1 cellular context compared by ENCODE assay signal in the genomic region with DNA sequence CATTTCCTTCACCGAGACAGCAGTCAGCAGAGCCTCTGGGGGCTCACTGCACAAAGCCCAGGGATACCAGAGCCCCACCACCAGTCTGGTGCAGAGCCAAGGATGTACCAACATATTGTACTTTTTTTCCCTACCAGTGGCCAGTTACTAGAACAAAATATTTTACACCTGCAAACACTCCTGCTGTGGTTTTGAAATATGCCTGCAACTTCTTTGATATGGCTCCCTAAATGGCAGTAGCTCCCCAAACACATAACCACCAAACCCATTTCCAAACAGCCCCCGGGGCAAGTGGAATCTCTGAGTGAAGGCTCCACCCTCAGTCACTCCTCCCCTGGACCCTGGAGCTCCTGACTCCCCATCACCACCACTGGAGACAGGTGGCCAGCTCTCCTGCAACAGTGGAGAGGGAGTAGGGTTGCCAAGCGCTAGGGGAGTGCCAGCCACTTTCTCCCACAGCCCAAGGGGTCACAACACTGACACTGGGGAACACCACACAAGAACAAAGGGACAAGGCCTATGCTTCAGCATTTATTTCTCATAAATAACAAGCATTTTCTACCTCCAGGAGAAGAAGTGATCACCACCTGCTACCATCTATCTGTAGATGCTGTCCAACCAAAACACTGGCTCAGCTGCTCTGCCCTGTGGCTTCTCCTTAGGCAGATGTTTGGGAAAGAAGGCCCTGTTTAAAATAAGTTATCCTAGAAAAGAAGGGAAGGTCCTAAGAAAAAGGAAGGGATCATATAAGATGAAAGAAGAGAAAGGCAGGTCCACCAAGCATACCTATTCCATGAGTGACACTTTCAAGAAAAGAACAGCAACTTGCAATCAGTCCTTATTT.
TF ChIP-seq lines count a peak whose summit lies in the region.

No MANE protein-coding gene starts in this region.

TF ChIP-seq in K562, 482 proteins besides CTCF, POLR2A, EP300 and RAD21 (continues in another document):
- TF ChIP-seq ZSCAN32 (CRISPR knock-in tag; IDR thresholded peaks at IDR 0.05) = no peak
- no peak for TF ChIP-seq RBM34 (IDR thresholded peaks at IDR 0.05; ENCODE audit: borderline replicate concordance, insufficient read depth, low read length)
- TF ChIP-seq, protein P1, sequence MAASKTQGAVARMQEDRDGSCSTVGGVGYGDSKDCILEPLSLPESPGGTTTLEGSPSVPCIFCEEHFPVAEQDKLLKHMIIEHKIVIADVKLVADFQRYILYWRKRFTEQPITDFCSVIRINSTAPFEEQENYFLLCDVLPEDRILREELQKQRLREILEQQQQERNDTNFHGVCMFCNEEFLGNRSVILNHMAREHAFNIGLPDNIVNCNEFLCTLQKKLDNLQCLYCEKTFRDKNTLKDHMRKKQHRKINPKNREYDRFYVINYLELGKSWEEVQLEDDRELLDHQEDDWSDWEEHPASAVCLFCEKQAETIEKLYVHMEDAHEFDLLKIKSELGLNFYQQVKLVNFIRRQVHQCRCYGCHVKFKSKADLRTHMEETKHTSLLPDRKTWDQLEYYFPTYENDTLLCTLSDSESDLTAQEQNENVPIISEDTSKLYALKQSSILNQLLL (CRISPR knock-in tag; IDR thresholded peaks at IDR 0.05; ENCODE audit: borderline replicate concordance) = 0 out of 2 replicates have a peak, but pooled peaks have one; percentile 67
- TF ChIP-seq, protein P2, sequence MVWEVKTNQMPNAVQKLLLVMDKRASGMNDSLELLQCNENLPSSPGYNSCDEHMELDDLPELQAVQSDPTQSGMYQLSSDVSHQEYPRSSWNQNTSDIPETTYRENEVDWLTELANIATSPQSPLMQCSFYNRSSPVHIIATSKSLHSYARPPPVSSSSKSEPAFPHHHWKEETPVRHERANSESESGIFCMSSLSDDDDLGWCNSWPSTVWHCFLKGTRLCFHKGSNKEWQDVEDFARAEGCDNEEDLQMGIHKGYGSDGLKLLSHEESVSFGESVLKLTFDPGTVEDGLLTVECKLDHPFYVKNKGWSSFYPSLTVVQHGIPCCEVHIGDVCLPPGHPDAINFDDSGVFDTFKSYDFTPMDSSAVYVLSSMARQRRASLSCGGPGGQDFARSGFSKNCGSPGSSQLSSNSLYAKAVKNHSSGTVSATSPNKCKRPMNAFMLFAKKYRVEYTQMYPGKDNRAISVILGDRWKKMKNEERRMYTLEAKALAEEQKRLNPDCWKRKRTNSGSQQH (CRISPR knock-in tag; IDR thresholded peaks at IDR 0.05) = 0 out of 2 replicates have a peak, but pooled peaks have one; percentile 58
- TF ChIP-seq, protein P3, sequence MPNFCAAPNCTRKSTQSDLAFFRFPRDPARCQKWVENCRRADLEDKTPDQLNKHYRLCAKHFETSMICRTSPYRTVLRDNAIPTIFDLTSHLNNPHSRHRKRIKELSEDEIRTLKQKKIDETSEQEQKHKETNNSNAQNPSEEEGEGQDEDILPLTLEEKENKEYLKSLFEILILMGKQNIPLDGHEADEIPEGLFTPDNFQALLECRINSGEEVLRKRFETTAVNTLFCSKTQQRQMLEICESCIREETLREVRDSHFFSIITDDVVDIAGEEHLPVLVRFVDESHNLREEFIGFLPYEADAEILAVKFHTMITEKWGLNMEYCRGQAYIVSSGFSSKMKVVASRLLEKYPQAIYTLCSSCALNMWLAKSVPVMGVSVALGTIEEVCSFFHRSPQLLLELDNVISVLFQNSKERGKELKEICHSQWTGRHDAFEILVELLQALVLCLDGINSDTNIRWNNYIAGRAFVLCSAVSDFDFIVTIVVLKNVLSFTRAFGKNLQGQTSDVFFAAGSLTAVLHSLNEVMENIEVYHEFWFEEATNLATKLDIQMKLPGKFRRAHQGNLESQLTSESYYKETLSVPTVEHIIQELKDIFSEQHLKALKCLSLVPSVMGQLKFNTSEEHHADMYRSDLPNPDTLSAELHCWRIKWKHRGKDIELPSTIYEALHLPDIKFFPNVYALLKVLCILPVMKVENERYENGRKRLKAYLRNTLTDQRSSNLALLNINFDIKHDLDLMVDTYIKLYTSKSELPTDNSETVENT (CRISPR knock-in tag; IDR thresholded peaks at IDR 0.05) = 0 out of 2 replicates have a peak, but pooled peaks have one; percentile 29
- no peak for TF ChIP-seq ZSCAN29 (IDR thresholded peaks at IDR 0.05)
- 0 out of 2 replicates have a peak, but pooled peaks have one; percentile 12 for TF ChIP-seq NR2F6 (CRISPR knock-in tag; IDR thresholded peaks at IDR 0.05)
- TF ChIP-seq ZNF311 (CRISPR knock-in tag; IDR thresholded peaks at IDR 0.05) = 0 out of 2 replicates have a peak, but pooled peaks have one; percentile 36
- TF ChIP-seq, protein P4, sequence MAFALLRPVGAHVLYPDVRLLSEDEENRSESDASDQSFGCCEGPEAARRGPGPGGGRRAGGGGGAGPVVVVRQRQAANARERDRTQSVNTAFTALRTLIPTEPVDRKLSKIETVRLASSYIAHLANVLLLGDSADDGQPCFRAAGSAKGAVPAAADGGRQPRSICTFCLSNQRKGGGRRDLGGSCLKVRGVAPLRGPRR (CRISPR knock-in tag; IDR thresholded peaks at IDR 0.05) = peak; percentile 56; the same call in 1 of the 2 replicates
- TF ChIP-seq BCL6 (CRISPR knock-in tag; IDR thresholded peaks at IDR 0.05) = no peak
- peak; percentile 17; the same call in 1 of the 2 replicates for TF ChIP-seq ZNF436 (CRISPR knock-in tag; IDR thresholded peaks at IDR 0.05)
- 0 out of 2 replicates have a peak, but pooled peaks have one; percentile 57 for TF ChIP-seq OTX1 (CRISPR knock-in tag; IDR thresholded peaks at IDR 0.05)
- no peak for TF ChIP-seq ZNF146 (CRISPR knock-in tag; IDR thresholded peaks at IDR 0.05; ENCODE audit: unreplicated experiment)
- no peak for TF ChIP-seq HIVEP1 (CRISPR knock-in tag; IDR thresholded peaks at IDR 0.05)
- TF ChIP-seq, protein P5, sequence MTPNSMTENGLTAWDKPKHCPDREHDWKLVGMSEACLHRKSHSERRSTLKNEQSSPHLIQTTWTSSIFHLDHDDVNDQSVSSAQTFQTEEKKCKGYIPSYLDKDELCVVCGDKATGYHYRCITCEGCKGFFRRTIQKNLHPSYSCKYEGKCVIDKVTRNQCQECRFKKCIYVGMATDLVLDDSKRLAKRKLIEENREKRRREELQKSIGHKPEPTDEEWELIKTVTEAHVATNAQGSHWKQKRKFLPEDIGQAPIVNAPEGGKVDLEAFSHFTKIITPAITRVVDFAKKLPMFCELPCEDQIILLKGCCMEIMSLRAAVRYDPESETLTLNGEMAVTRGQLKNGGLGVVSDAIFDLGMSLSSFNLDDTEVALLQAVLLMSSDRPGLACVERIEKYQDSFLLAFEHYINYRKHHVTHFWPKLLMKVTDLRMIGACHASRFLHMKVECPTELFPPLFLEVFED (CRISPR knock-in tag; conservative IDR thresholded peaks at IDR 0.05) = 0 out of 2 replicates have a peak, but pooled peaks have one; percentile 38
- TF ChIP-seq ZNF695 (CRISPR knock-in tag; IDR thresholded peaks at IDR 0.05) = 0 out of 2 replicates have a peak, but pooled peaks have one; percentile 33
- TF ChIP-seq MTF1 (CRISPR knock-in tag; IDR thresholded peaks at IDR 0.05; ENCODE audit: borderline replicate concordance) = 0 out of 2 replicates have a peak, but pooled peaks have one; percentile 4
- TF ChIP-seq, protein P6, sequence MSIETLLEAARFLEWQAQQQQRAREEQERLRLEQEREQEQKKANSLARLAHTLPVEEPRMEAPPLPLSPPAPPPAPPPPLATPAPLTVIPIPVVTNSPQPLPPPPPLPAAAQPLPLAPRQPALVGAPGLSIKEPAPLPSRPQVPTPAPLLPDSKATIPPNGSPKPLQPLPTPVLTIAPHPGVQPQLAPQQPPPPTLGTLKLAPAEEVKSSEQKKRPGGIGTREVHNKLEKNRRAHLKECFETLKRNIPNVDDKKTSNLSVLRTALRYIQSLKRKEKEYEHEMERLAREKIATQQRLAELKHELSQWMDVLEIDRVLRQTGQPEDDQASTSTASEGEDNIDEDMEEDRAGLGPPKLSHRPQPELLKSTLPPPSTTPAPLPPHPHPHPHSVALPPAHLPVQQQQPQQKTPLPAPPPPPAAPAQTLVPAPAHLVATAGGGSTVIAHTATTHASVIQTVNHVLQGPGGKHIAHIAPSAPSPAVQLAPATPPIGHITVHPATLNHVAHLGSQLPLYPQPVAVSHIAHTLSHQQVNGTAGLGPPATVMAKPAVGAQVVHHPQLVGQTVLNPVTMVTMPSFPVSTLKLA (conservative IDR thresholded peaks at IDR 0.05) = no peak
- TF ChIP-seq, protein P7, sequence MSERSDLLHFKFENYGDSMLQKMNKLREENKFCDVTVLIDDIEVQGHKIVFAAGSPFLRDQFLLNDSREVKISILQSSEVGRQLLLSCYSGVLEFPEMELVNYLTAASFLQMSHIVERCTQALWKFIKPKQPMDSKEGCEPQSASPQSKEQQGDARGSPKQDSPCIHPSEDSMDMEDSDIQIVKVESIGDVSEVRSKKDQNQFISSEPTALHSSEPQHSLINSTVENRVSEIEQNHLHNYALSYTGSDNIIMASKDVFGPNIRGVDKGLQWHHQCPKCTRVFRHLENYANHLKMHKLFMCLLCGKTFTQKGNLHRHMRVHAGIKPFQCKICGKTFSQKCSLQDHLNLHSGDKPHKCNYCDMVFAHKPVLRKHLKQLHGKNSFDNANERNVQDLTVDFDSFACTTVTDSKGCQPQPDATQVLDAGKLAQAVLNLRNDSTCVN (CRISPR knock-in tag; IDR thresholded peaks at IDR 0.05) = peak; percentile 60; the same call in 1 of the 2 replicates
- TF ChIP-seq, protein P8, sequence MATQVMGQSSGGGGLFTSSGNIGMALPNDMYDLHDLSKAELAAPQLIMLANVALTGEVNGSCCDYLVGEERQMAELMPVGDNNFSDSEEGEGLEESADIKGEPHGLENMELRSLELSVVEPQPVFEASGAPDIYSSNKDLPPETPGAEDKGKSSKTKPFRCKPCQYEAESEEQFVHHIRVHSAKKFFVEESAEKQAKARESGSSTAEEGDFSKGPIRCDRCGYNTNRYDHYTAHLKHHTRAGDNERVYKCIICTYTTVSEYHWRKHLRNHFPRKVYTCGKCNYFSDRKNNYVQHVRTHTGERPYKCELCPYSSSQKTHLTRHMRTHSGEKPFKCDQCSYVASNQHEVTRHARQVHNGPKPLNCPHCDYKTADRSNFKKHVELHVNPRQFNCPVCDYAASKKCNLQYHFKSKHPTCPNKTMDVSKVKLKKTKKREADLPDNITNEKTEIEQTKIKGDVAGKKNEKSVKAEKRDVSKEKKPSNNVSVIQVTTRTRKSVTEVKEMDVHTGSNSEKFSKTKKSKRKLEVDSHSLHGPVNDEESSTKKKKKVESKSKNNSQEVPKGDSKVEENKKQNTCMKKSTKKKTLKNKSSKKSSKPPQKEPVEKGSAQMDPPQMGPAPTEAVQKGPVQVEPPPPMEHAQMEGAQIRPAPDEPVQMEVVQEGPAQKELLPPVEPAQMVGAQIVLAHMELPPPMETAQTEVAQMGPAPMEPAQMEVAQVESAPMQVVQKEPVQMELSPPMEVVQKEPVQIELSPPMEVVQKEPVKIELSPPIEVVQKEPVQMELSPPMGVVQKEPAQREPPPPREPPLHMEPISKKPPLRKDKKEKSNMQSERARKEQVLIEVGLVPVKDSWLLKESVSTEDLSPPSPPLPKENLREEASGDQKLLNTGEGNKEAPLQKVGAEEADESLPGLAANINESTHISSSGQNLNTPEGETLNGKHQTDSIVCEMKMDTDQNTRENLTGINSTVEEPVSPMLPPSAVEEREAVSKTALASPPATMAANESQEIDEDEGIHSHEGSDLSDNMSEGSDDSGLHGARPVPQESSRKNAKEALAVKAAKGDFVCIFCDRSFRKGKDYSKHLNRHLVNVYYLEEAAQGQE (CRISPR knock-in tag; IDR thresholded peaks at IDR 0.05; ENCODE audit: low read depth) = 0 out of 2 replicates have a peak, but pooled peaks have one; percentile 33
- TF ChIP-seq ZBTB7A (IDR thresholded peaks at IDR 0.05; ENCODE audit: borderline replicate concordance, control insufficient read depth, low read depth, low read length) = peak; percentile 9; the same call in 1 of the 2 replicates
- TF ChIP-seq NONO (IDR thresholded peaks at IDR 0.05; ENCODE audit: low read depth in 2 of 2, low read length in 1 of 2) = no peak
- no peak for TF ChIP-seq GABPB2 (CRISPR knock-in tag; conservative IDR thresholded peaks at IDR 0.05)
- no peak for TF ChIP-seq POLR2H (tag; IDR thresholded peaks at IDR 0.05; ENCODE audit: low read depth)
